8 cellular contexts compared by ENCODE assay signal in genomic region chr19:52028027-52028779, GRCh38. TPM values are rescaled to one million over a fixed set of nuclear protein-coding genes. Genes with fewer than 3 reads are reported as not detected.
DNase-seq lines count a peak whose midpoint lies in the region; ATAC-seq and TF ChIP-seq lines count a peak whose summit lies in the region.

TSS of gene ZNF614 (minus strand) at chr19:52028379. CDS start at chr19:52025745, 2,634 bp downstream.

- H3K36me3 ChIP-seq in Peyer's patch (peaks cover 0 to 33% (median 4%) of the 10 kb centered on the region in 3 donors), fibroblast of lung (ENCODE audit: control insufficient read depth, insufficient read depth, low read length) (peaks cover 10% of the 10 kb centered on the region)
- H3K36me3 ChIP-seq in naive thymus-derived CD4-positive, alpha-beta T cell (ENCODE audit: control insufficient read depth in 2 of 3, insufficient read depth in 3 of 3, low read length in 3 of 3): peaks cover 12 to 33% (median 19%) of the 10 kb centered on the region in 3 experiments

- no peaks in the 10 kb centered on the region for H3K27me3 Mint-ChIP-seq in activated T-helper 17 cell treated with anti-CD3 and anti-CD28 coated beads, Interleukin-2, amount 50 U/mL, for 72 hours
- H3K27me3 Mint-ChIP-seq in naive thymus-derived CD4-positive, alpha-beta T cell: no peaks in the 10 kb centered on the region

- peak within 1 kb of the TSS; percentile 69 to 91 (median 82) for H3K4me3 ChIP-seq in Peyer's patch
- peak within 1 kb of the TSS; percentile 58 to 99 (median 79) for H3K4me3 ChIP-seq in fibroblast of lung (replicated peaks in 1 of 4; ENCODE audit: control extremely low read depth in 1 of 4, insufficient read depth in 1 of 4, low read depth in 3 of 4, low read length in 4 of 4)
- H3K4me3 ChIP-seq in naive thymus-derived CD4-positive, alpha-beta T cell (ENCODE audit: low read length): peak within 1 kb of the TSS; percentile 89

- H3K27ac ChIP-seq in Peyer's patch: peak within 1 kb of the TSS; percentile 86 to 90 (median 87)
- peak within 1 kb of the TSS; percentile 94 for H3K27ac ChIP-seq in fibroblast of lung (ENCODE audit: insufficient read depth, low read length)
- H3K27ac ChIP-seq in naive thymus-derived CD4-positive, alpha-beta T cell (ENCODE audit: low read depth, low read length): peak within 1 kb of the TSS; percentile 90

- peak within 1 kb of the TSS; percentile 96 for H3K9ac ChIP-seq in fibroblast of lung (ENCODE audit: insufficient read depth, low read length)

- H3K27me3 ChIP-seq in Peyer's patch (no peaks in the 10 kb centered on the region), fibroblast of lung (ENCODE audit: control insufficient read depth, insufficient read depth, low read length) (no peaks in the 10 kb centered on the region)
- no peaks in the 10 kb centered on the region for H3K27me3 ChIP-seq in naive thymus-derived CD4-positive, alpha-beta T cell (ENCODE audit: control insufficient read depth in 2 of 2, insufficient read depth in 2 of 2, low read length in 2 of 2)

- TF ChIP-seq CTCF in Peyer's patch (IDR thresholded peaks at IDR 0.05) (no peak), fibroblast of lung (conservative IDR thresholded peaks at IDR 0.05 in 1 of 2, IDR thresholded peaks at IDR 0.05 in 1 of 2; ENCODE audit: low read depth in 1 of 2, low read length in 2 of 2) (no peak)

- H3K9me3 Mint-ChIP-seq in activated T-helper 17 cell treated with anti-CD3 and anti-CD28 coated beads, Interleukin-2, amount 50 U/mL, for 72 hours: peaks cover 21% of the 10 kb centered on the region
- peaks cover 5 to 90% (median 50%) of the 10 kb centered on the region in 11 donors for H3K9me3 Mint-ChIP-seq in naive thymus-derived CD4-positive, alpha-beta T cell
- H3K9me3 Mint-ChIP-seq in stimulated activated effector memory CD8-positive, alpha-beta T cell treated with anti-CD3 and anti-CD28 coated beads, Interleukin-12 subunit alpha, Interleukin-12 subunit beta, amount 100 ng/mL, for 72 hours: peaks cover 18% of the 10 kb centered on the region

- ATAC-seq in GM21619 (IDR thresholded peaks at IDR 0.05; ENCODE audit: unreplicated experiment): peak; percentile 78
- peak; percentile 97 for ATAC-seq in activated T-helper 17 cell treated with anti-CD3 and anti-CD28 coated beads, Interleukin-2, amount 50 U/mL, for 72 hours (replicated peaks)
- peak; percentile 93 for ATAC-seq in naive thymus-derived CD4-positive, alpha-beta T cell
- ATAC-seq in stimulated activated effector memory CD8-positive, alpha-beta T cell treated with anti-CD3 and anti-CD28 coated beads, Interleukin-12 subunit alpha, Interleukin-12 subunit beta, amount 100 ng/mL, for 72 hours: peak; percentile 99

- POLR2A ChIA-PET in naive thymus-derived CD4-positive, alpha-beta T cell (lab: Charles Lee): interaction anchor here (0.7 to 2.9 kb wide), 5 partner anchors 20 to 1171 kb away, joined by 3 to 25 read pairs (median 5); partner anchors contain the start of genes PPP2R1A, ZNF432 and ZNF615

- peak within 1 kb of the TSS; percentile 73 for H2AFZ ChIP-seq in fibroblast of lung (ENCODE audit: low read length)

- intact Hi-C loops in naive thymus-derived CD4-positive, alpha-beta T cell (cut with micrococcal nuclease): loop anchor here (1.0 to 5.0 kb wide), 11 partner anchors 20 to 1169 kb away; partner anchors contain the start of genes ZNF350 (in 2 of the 2), ZNF432 (in 2 of the 2), ZNF613 (in 2 of the 2) and ZNF615 (in 2 of the 2)

- H3K79me2 ChIP-seq in fibroblast of lung (ENCODE audit: control insufficient read depth, insufficient read depth, low read length): peaks cover 6% of the 10 kb centered on the region

- H3K27ac Mint-ChIP-seq in activated T-helper 17 cell treated with anti-CD3 and anti-CD28 coated beads, Interleukin-2, amount 50 U/mL, for 72 hours: peak within 1 kb of the TSS; percentile 95
- H3K27ac Mint-ChIP-seq in naive thymus-derived CD4-positive, alpha-beta T cell: peak within 1 kb of the TSS; percentile 91 to 99 (median 96)
- H3K27ac Mint-ChIP-seq in stimulated activated effector memory CD8-positive, alpha-beta T cell treated with anti-CD3 and anti-CD28 coated beads, Interleukin-12 subunit alpha, Interleukin-12 subunit beta, amount 100 ng/mL, for 72 hours: peak within 1 kb of the TSS; percentile 98

- no peak for TF ChIP-seq EP300 in Ishikawa (IDR thresholded peaks at IDR 0.05; ENCODE audit: borderline replicate concordance)

- peaks cover 47% of the 10 kb centered on the region for H3K36me3 Mint-ChIP-seq in activated T-helper 17 cell treated with anti-CD3 and anti-CD28 coated beads, Interleukin-2, amount 50 U/mL, for 72 hours (ENCODE audit: low read depth)
- H3K36me3 Mint-ChIP-seq in naive thymus-derived CD4-positive, alpha-beta T cell: peaks cover 27 to 81% (median 51%) of the 10 kb centered on the region in 5 donors
- H3K36me3 Mint-ChIP-seq in stimulated activated effector memory CD8-positive, alpha-beta T cell treated with anti-CD3 and anti-CD28 coated beads, Interleukin-12 subunit alpha, Interleukin-12 subunit beta, amount 100 ng/mL, for 72 hours: peaks cover 47% of the 10 kb centered on the region

- peak; percentile 79 for DNase-seq in DMS53 treated with DMSO at 0.1 percent for 48 hours (lab: John Stamatoyannopoulos, UW; ENCODE audit: unreplicated experiment)
- DNase-seq in Peyer's patch: peak; percentile 84 to 94 (median 90)
- peak; percentile 88 to 90 for DNase-seq in fibroblast of lung (ENCODE audit: low read depth in 2 of 2)
- DNase-seq in naive thymus-derived CD4-positive, alpha-beta T cell: peak; percentile 80 to 95 (median 89)
- peak; percentile 78 to 91 for DNase-seq in stimulated activated effector memory CD8-positive, alpha-beta T cell treated with anti-CD3 and anti-CD28 coated beads, Interleukin-12 subunit alpha, Interleukin-12 subunit beta, amount 100 ng/mL, for 72 hours (ENCODE audit: low spot score in 2 of 2)

- H4K20me1 ChIP-seq in fibroblast of lung (ENCODE audit: control insufficient read depth, extremely low read depth, insufficient read depth, low read length): no peaks in the 10 kb centered on the region

- no peaks in the 10 kb centered on the region for H3K4me1 Mint-ChIP-seq in activated T-helper 17 cell treated with anti-CD3 and anti-CD28 coated beads, Interleukin-2, amount 50 U/mL, for 72 hours
- H3K4me1 Mint-ChIP-seq in naive thymus-derived CD4-positive, alpha-beta T cell: peaks cover 6 to 35% (median 31%) of the 10 kb centered on the region in 7 donors
- H3K4me1 Mint-ChIP-seq in stimulated activated effector memory CD8-positive, alpha-beta T cell treated with anti-CD3 and anti-CD28 coated beads, Interleukin-12 subunit alpha, Interleukin-12 subunit beta, amount 100 ng/mL, for 72 hours: peaks cover 20% of the 10 kb centered on the region

- H3K4me1 ChIP-seq in Peyer's patch: peaks cover 0 to 8% (median 2%) of the 10 kb centered on the region in 4 donors
- H3K4me1 ChIP-seq in fibroblast of lung (ENCODE audit: control insufficient read depth, extremely low read depth, insufficient read depth, low read length): peaks cover 3% of the 10 kb centered on the region
- H3K4me1 ChIP-seq in naive thymus-derived CD4-positive, alpha-beta T cell (ENCODE audit: control insufficient read depth in 2 of 2, insufficient read depth in 2 of 2, low read length in 2 of 2): peaks cover 12 to 16% of the 10 kb centered on the region in 2 donors

- CTCF ChIA-PET in naive thymus-derived CD4-positive, alpha-beta T cell (lab: Charles Lee): no interaction called here

- TF ChIP-seq RAD21 in Ishikawa (IDR thresholded peaks at IDR 0.05; ENCODE audit: low read depth): no peak

- H3K4me2 ChIP-seq in fibroblast of lung (ENCODE audit: extremely low read depth, insufficient read depth, low read length): peak within 1 kb of the TSS; percentile 91

- H3K4me3 Mint-ChIP-seq in activated T-helper 17 cell treated with anti-CD3 and anti-CD28 coated beads, Interleukin-2, amount 50 U/mL, for 72 hours: peak within 1 kb of the TSS; percentile 97
- peak within 1 kb of the TSS; percentile 89 to 99 (median 96) for H3K4me3 Mint-ChIP-seq in naive thymus-derived CD4-positive, alpha-beta T cell
- peak within 1 kb of the TSS; percentile 90 for H3K4me3 Mint-ChIP-seq in stimulated activated effector memory CD8-positive, alpha-beta T cell treated with anti-CD3 and anti-CD28 coated beads, Interleukin-12 subunit alpha, Interleukin-12 subunit beta, amount 100 ng/mL, for 72 hours

- H3K9me3 ChIP-seq in Peyer's patch (peaks cover 0 to 66% (median 7%) of the 10 kb centered on the region in 4 donors), fibroblast of lung (ENCODE audit: control insufficient read depth, insufficient read depth, low read depth, low read length) (peaks cover 2% of the 10 kb centered on the region)
- H3K9me3 ChIP-seq in naive thymus-derived CD4-positive, alpha-beta T cell (ENCODE audit: control insufficient read depth in 2 of 3, low read length in 3 of 3): peaks cover 5 to 49% (median 24%) of the 10 kb centered on the region in 3 experiments

- peak; percentile 41 to 48 for TF ChIP-seq POLR2A in Peyer's patch (IDR thresholded peaks at IDR 0.05)

TF ChIP-seq in Ishikawa, 13 proteins besides CTCF, POLR2A, EP300 and RAD21 (continues in another document):
- TF ChIP-seq TCF12 (IDR thresholded peaks at IDR 0.05; ENCODE audit: low read depth) (peak; percentile 64), TEAD4 (IDR thresholded peaks at IDR 0.05) (no peak), ZBTB7A (IDR thresholded peaks at IDR 0.05; ENCODE audit: low read depth) (no peak), CEBPB (IDR thresholded peaks at IDR 0.05) (no peak), CREB1 (IDR thresholded peaks at IDR 0.05; ENCODE audit: low read depth) (peak; percentile 96), NFIC (IDR thresholded peaks at IDR 0.05) (no peak), USF1 (IDR thresholded peaks at IDR 0.05) (0 out of 2 replicates have a peak, but pooled peaks have one; percentile 7), TAF1 (IDR thresholded peaks at IDR 0.05; ENCODE audit: low read depth) (peak; percentile 55), YY1 (IDR thresholded peaks at IDR 0.05; ENCODE audit: low read depth) (peak; percentile 98)

RNA-seq across cellular contexts. Expression of gene ZNF614, which starts in this region (rescaled TPM):
- total RNA-seq in Peyer's patch (1 to 10 TPM; 2.5 to 5.1 (median 3.6) TPM), fibroblast of lung (9.2 and 10.0 TPM in 2 replicates)
- 1 to 10 TPM; 7.0 to 7.7 TPM for total RNA-seq in activated T-helper 17 cell treated with anti-CD3 and anti-CD28 coated beads, Interleukin-2, amount 50 U/mL, for 72 hours
- polyA plus RNA-seq in fibroblast of lung: 6.7 and 7.2 TPM in 2 replicates
- polyA plus RNA-seq in fibroblast of lung (2012): 3.8 and 4.2 TPM in 2 replicates
- 0.85 and 0.86 TPM in 2 replicates for polyA minus RNA-seq in fibroblast of lung (ENCODE audit: low replicate concordance)
- 10 to 100 TPM in 3 of 5 experiments, 1 to 10 TPM in 2; 5.0 to 14.1 (median 11.1) TPM for total RNA-seq in naive thymus-derived CD4-positive, alpha-beta T cell
- 1 to 10 TPM; 5.6 to 7.0 TPM for polyA plus RNA-seq in naive thymus-derived CD4-positive, alpha-beta T cell

Comparison
In these comparisons a context has a peak if more than half of its experiments do, and no peak if none do; other contexts are left out.
1. Peak in every context shown above with its lines: DNase-seq, ATAC-seq, H3K4me3 ChIP-seq and H3K27ac ChIP-seq.